8 cellular contexts compared by ENCODE assay signal in the genomic region with DNA sequence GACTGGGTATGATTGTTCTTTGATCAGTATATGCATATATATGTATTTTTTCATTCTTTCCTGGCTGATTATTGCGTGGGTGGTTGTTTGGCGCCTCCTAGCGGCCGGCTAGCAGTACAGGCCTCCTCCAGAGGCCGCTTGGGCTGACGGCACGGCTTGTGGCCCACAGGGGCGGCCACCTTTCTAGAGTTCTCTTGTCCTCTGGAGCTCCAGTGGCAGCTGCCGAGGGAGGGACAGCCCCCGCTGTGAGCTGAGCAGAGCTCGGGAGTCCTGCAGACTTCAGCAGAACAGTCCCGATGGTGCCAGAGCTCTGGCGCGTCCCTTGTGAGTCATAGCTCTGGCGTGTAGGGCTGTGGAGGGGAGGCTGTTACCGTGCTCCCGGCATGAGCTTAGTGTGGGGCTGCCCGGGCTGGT. TPM values are rescaled to one million over a fixed set of nuclear protein-coding genes. Genes with fewer than 3 reads are reported as not detected.
A peak's percentile ranks its signal among the peaks of the same experiment; 100 is the strongest.
DNase-seq lines count a peak whose midpoint lies in the region; ATAC-seq, FAIRE-seq and TF ChIP-seq lines count a peak whose summit lies in the region.

No MANE protein-coding gene starts in this region.

- no peaks in the 10 kb centered on the region; the same call in 1 of the 2 replicates for H4K20me1 ChIP-seq in GM23338 (replicated peaks; ENCODE audit: insufficient read depth)

- no peak overlapping the region for H3K27ac ChIP-seq in GM23338 (ENCODE audit: low read depth)

- no peak overlapping the region for H3K27ac Mint-ChIP-seq in GM23338
- no peak overlapping the region for H3K27ac Mint-ChIP-seq in activated naive CD4-positive, alpha-beta T cell treated with anti-CD3 and anti-CD28 coated beads, Interleukin-2, amount 50 U/mL, for 72 hours

- H3K79me2 ChIP-seq in GM23338 (replicated peaks; ENCODE audit: insufficient read depth) = peaks cover 20% of the 10 kb centered on the region; the same call in 1 of the 2 replicates

- peak; percentile 88 to 96 for TF ChIP-seq CTCF in GM23338 (conservative IDR thresholded peaks at IDR 0.05; ENCODE audit: low read depth in 2 of 2)

- H3K36me3 ChIP-seq in GM23338 (ENCODE audit: insufficient read depth) = no peaks in the 10 kb centered on the region

- H3K4me3 ChIP-seq in GM23338 = peak overlapping the region; percentile 63

- H2AFZ ChIP-seq in GM23338 = peak overlapping the region; percentile 89; the same call in 1 of the 2 replicates

- peak; percentile 83 for DNase-seq in GM23338 (ENCODE audit: low spot score)
- peak; percentile 60 to 76 for DNase-seq in activated naive CD4-positive, alpha-beta T cell treated with anti-CD3 and anti-CD28 coated beads, Interleukin-2, amount 50 U/mL, for 72 hours (ENCODE audit: low spot score in 2 of 2)
- peak; percentile 5 to 21 for DNase-seq in hippocampal formation (lab: John Stamatoyannopoulos, UW)
- DNase-seq in stimulated activated CD4-positive, alpha-beta T cell treated with anti-CD3 and anti-CD28 coated beads, Interleukin-1b, Interleukin-23, amount 100 ng/mL, for 24 hours (ENCODE audit: low read depth in 4 of 4, low spot score in 1 of 4) = peak; percentile 15 to 48 (median 44)
- DNase-seq in HTR-8/SVneo (ENCODE audit: insufficient read length, low spot score) = no peak
- no peak for DNase-seq in HK-2 (ENCODE audit: unreplicated experiment)

- no peaks in the 10 kb centered on the region for H3K9me2 ChIP-seq in GM23338 (ENCODE audit: insufficient read depth)

- H3K36me3 Mint-ChIP-seq in GM23338 (ENCODE audit: low read depth) = peaks cover 34% of the 10 kb centered on the region
- H3K36me3 Mint-ChIP-seq in activated naive CD4-positive, alpha-beta T cell treated with anti-CD3 and anti-CD28 coated beads, Interleukin-2, amount 50 U/mL, for 72 hours = peaks cover 0 to 12% of the 10 kb centered on the region in 2 donors

- ATAC-seq in GM23338 (peak; percentile 87), SK-N-SH treated with all-trans-retinoic acid at 6 μM for 48 hours (peak; percentile 72), GM19455 (IDR thresholded peaks at IDR 0.05; ENCODE audit: unreplicated experiment) (no peak)
- peak; percentile 84 to 89 for ATAC-seq in activated naive CD4-positive, alpha-beta T cell treated with anti-CD3 and anti-CD28 coated beads, Interleukin-2, amount 50 U/mL, for 72 hours

- H3K4me1 ChIP-seq in GM23338 (ENCODE audit: insufficient read depth) = no peaks in the 10 kb centered on the region

- FAIRE-seq in HTR-8/SVneo (lab: Jason Lieb, UNC) = no peak

- peaks cover 44% of the 10 kb centered on the region for H3K9me3 Mint-ChIP-seq in GM23338
- H3K9me3 Mint-ChIP-seq in activated naive CD4-positive, alpha-beta T cell treated with anti-CD3 and anti-CD28 coated beads, Interleukin-2, amount 50 U/mL, for 72 hours = peaks cover 0 to 10% of the 10 kb centered on the region in 2 donors

- peaks cover 7% of the 10 kb centered on the region for H3K27me3 ChIP-seq in GM23338 (ENCODE audit: insufficient read depth)

- no peak overlapping the region for H3K4me3 Mint-ChIP-seq in GM23338

- H3K27me3 Mint-ChIP-seq in GM23338 (ENCODE audit: insufficient read depth, low read depth, poor library complexity) = no peaks in the 10 kb centered on the region

- H3F3A ChIP-seq in GM23338 (replicated peaks; ENCODE audit: low read depth) = no peaks in the 10 kb centered on the region

- peak overlapping the region; percentile 84 for H3K4me2 ChIP-seq in GM23338

- no peaks in the 10 kb centered on the region for H3K4me1 Mint-ChIP-seq in GM23338

TF ChIP-seq in GM23338, 12 proteins besides CTCF, POLR2A, EP300 and RAD21 (continues in another document):
- TF ChIP-seq NANOG (IDR thresholded peaks at IDR 0.05; ENCODE audit: borderline replicate concordance) (no peak), ZNF331 (CRISPR knock-in tag; IDR thresholded peaks at IDR 0.05; ENCODE audit: low read depth) (no peak), EZH2phosphoT487 (IDR thresholded peaks at IDR 0.05; ENCODE audit: unreplicated experiment) (no peak), JUNB (IDR thresholded peaks at IDR 0.05; ENCODE audit: unreplicated experiment) (no peak), POLR2AphosphoS5 (IDR thresholded peaks at IDR 0.05; ENCODE audit: low read depth) (no peak)
- TF ChIP-seq, protein P1, sequence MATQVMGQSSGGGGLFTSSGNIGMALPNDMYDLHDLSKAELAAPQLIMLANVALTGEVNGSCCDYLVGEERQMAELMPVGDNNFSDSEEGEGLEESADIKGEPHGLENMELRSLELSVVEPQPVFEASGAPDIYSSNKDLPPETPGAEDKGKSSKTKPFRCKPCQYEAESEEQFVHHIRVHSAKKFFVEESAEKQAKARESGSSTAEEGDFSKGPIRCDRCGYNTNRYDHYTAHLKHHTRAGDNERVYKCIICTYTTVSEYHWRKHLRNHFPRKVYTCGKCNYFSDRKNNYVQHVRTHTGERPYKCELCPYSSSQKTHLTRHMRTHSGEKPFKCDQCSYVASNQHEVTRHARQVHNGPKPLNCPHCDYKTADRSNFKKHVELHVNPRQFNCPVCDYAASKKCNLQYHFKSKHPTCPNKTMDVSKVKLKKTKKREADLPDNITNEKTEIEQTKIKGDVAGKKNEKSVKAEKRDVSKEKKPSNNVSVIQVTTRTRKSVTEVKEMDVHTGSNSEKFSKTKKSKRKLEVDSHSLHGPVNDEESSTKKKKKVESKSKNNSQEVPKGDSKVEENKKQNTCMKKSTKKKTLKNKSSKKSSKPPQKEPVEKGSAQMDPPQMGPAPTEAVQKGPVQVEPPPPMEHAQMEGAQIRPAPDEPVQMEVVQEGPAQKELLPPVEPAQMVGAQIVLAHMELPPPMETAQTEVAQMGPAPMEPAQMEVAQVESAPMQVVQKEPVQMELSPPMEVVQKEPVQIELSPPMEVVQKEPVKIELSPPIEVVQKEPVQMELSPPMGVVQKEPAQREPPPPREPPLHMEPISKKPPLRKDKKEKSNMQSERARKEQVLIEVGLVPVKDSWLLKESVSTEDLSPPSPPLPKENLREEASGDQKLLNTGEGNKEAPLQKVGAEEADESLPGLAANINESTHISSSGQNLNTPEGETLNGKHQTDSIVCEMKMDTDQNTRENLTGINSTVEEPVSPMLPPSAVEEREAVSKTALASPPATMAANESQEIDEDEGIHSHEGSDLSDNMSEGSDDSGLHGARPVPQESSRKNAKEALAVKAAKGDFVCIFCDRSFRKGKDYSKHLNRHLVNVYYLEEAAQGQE (IDR thresholded peaks at IDR 0.05; ENCODE audit: unreplicated experiment) = no peak

TF ChIP-seq in SK-N-SH treated with all-trans-retinoic acid at 6 μM for 48 hours, 23 proteins besides CTCF, POLR2A, EP300 and RAD21:
- TF ChIP-seq CSDC2 (CRISPR knock-in tag; IDR thresholded peaks at IDR 0.05) (no peak), ESRRG (CRISPR knock-in tag; IDR thresholded peaks at IDR 0.05) (no peak), TOX (CRISPR knock-in tag; IDR thresholded peaks at IDR 0.05; ENCODE audit: borderline replicate concordance) (no peak), ZNF565 (CRISPR knock-in tag; conservative IDR thresholded peaks at IDR 0.05; ENCODE audit: low read depth) (no peak), PPARA (CRISPR knock-in tag; IDR thresholded peaks at IDR 0.05; ENCODE audit: borderline replicate concordance) (no peak), BACH2 (CRISPR knock-in tag; IDR thresholded peaks at IDR 0.05; ENCODE audit: borderline replicate concordance) (no peak), ZNF70 (CRISPR knock-in tag; IDR thresholded peaks at IDR 0.05) (no peak), ARNTL (CRISPR knock-in tag; IDR thresholded peaks at IDR 0.05; ENCODE audit: borderline replicate concordance, low read depth) (no peak), OSR1 (CRISPR knock-in tag; IDR thresholded peaks at IDR 0.05) (no peak)
- TF ChIP-seq, protein P2, sequence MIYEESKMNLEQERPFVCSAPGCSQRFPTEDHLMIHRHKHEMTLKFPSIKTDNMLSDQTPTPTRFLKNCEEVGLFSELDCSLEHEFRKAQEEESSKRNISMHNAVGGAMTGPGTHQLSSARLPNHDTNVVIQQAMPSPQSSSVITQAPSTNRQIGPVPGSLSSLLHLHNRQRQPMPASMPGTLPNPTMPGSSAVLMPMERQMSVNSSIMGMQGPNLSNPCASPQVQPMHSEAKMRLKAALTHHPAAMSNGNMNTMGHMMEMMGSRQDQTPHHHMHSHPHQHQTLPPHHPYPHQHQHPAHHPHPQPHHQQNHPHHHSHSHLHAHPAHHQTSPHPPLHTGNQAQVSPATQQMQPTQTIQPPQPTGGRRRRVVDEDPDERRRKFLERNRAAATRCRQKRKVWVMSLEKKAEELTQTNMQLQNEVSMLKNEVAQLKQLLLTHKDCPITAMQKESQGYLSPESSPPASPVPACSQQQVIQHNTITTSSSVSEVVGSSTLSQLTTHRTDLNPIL (CRISPR knock-in tag; IDR thresholded peaks at IDR 0.05; ENCODE audit: low read depth) = no peak
- TF ChIP-seq, protein P3, sequence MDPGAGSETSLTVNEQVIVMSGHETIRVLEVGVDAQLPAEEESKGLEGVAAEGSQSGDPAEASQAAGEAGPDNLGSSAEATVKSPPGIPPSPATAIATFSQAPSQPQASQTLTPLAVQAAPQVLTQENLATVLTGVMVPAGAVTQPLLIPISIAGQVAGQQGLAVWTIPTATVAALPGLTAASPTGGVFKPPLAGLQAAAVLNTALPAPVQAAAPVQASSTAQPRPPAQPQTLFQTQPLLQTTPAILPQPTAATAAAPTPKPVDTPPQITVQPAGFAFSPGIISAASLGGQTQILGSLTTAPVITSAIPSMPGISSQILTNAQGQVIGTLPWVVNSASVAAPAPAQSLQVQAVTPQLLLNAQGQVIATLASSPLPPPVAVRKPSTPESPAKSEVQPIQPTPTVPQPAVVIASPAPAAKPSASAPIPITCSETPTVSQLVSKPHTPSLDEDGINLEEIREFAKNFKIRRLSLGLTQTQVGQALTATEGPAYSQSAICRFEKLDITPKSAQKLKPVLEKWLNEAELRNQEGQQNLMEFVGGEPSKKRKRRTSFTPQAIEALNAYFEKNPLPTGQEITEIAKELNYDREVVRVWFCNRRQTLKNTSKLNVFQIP (CRISPR knock-in tag; IDR thresholded peaks at IDR 0.05; ENCODE audit: borderline replicate concordance, low read depth) = no peak

RNA-seq across cellular contexts. Expression of a gene that starts 22.5 kb away (rescaled TPM):
- total RNA-seq in GM23338 (2014; rRNA removed; shearing (Covaris generic)) = 18.9 and 21.2 TPM in 2 replicates
- 12.6 and 13.4 TPM in 2 replicates for polyA plus RNA-seq in GM23338 (2016; fragmentation: Nextera tagmentation; extraction: Ambion mirVana)
- 10 to 100 TPM in 1 of 2 donors, 1 to 10 TPM in 1; 9.1 to 10.3 TPM for total RNA-seq in activated naive CD4-positive, alpha-beta T cell treated with anti-CD3 and anti-CD28 coated beads, Interleukin-2, amount 50 U/mL, for 72 hours

Comparison
In these comparisons a context has a peak if more than half of its experiments do, and no peak if none do; other contexts are left out.
1. DNase-seq: peak in GM23338 (single experiment), activated naive CD4-positive, alpha-beta T cell treated with anti-CD3 and anti-CD28 coated beads, Interleukin-2, amount 50 U/mL, for 72 hours (2 of 2), hippocampal formation (2 of 2) and stimulated activated CD4-positive, alpha-beta T cell treated with anti-CD3 and anti-CD28 coated beads, Interleukin-1b, Interleukin-23, amount 100 ng/mL, for 24 hours (4 of 4); none in HTR-8/SVneo (single experiment) and HK-2 (single experiment).